1 cellular context compared by ENCODE assay signal in the genomic region with DNA sequence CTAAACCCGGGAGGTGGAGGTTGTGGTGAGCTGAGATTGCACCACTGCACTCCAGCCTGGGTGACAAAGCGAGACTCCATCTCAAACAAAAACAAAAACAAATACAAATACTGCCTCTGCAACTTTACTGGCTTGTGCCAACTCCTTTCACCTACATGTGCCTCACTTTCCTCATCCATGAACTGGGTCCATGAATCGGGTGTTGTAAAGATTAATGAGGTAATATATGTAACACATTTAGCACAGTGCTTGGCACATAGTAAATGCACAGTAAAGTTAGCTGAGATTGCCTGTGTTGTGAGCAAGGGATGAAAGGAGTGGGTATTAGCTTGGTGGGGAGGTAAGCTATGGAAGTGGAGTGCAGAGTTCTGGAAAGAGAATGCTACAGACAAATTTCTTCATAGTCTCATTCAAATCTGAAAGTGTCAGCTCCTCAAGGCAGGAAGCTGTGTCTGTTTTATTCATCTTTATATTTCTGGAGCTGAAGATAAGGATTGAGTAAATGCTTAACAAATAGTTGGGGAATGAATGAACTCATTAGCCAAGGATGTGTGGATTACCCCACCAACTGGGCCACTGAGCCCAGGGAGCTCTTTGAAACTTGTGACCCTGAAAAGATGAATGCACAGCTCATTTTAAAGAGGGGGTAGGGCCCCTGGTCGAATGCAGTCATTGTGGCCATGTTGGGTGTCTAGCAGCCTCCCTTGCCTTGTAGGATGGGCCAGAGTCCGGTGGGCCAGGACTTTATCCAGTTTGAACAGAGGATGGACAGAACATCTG.
TF ChIP-seq lines count a peak whose summit lies in the region.

No MANE protein-coding gene starts in this region.

TF ChIP-seq in K562, 482 proteins besides CTCF, POLR2A, EP300 and RAD21:
- TF ChIP-seq ZNF699 (CRISPR knock-in tag; IDR thresholded peaks at IDR 0.05; ENCODE audit: insufficient replicate concordance) (no peak), ZNF24 (IDR thresholded peaks at IDR 0.05) (0 out of 2 replicates have a peak, but pooled peaks have one; percentile 10), DDX20 (tag; IDR thresholded peaks at IDR 0.05; ENCODE audit: low read depth) (no peak), CBFA2T3 (IDR thresholded peaks at IDR 0.05) (peak; percentile 60; the same call in 1 of the 2 replicates), ZNF41 (CRISPR knock-in tag; conservative IDR thresholded peaks at IDR 0.05) (no peak), TAF15 (IDR thresholded peaks at IDR 0.05; ENCODE audit: low read depth, low read length) (no peak), TSHZ1 (CRISPR knock-in tag; IDR thresholded peaks at IDR 0.05) (no peak), FOXJ2 (tag; IDR thresholded peaks at IDR 0.05) (no peak), ZNF12 (CRISPR knock-in tag; IDR thresholded peaks at IDR 0.05) (no peak), HLTF (IDR thresholded peaks at IDR 0.05) (no peak), SAFB (IDR thresholded peaks at IDR 0.05; ENCODE audit: borderline replicate concordance, low read depth, low read length) (no peak), BCOR (IDR thresholded peaks at IDR 0.05) (peak; percentile 82), ZNF124 (CRISPR knock-in tag; IDR thresholded peaks at IDR 0.05) (no peak), MECOM (CRISPR knock-in tag; IDR thresholded peaks at IDR 0.05) (no peak), RBM25 (IDR thresholded peaks at IDR 0.05; ENCODE audit: low read depth, low read length, severe bottlenecking) (peak; percentile 79), CAMTA2 (CRISPR knock-in tag; conservative IDR thresholded peaks at IDR 0.05) (no peak), SMARCA5 (IDR thresholded peaks at IDR 0.05) (0 out of 2 replicates have a peak, but pooled peaks have one; percentile 34), RFX1 (IDR thresholded peaks at IDR 0.05) (no peak), EP400 (IDR thresholded peaks at IDR 0.05) (no peak), WHSC1 (IDR thresholded peaks at IDR 0.05; ENCODE audit: low read length) (no peak), NFIC (IDR thresholded peaks at IDR 0.05) (no peak), ZNF668 (CRISPR knock-in tag; IDR thresholded peaks at IDR 0.05) (no peak), ZKSCAN3 (CRISPR knock-in tag; IDR thresholded peaks at IDR 0.05) (no peak), GTF2B (IDR thresholded peaks at IDR 0.05; ENCODE audit: extremely low read depth, insufficient read length) (no peak), HDAC8 (tag; IDR thresholded peaks at IDR 0.05) (no peak), ETV1 (tag; conservative IDR thresholded peaks at IDR 0.05; ENCODE audit: low read depth) (0 out of 2 replicates have a peak, but pooled peaks have one; percentile 12), EZH2 (IDR thresholded peaks at IDR 0.05; ENCODE audit: borderline replicate concordance, low read depth, low read length) (no peak), ZNF76 (CRISPR knock-in tag; IDR thresholded peaks at IDR 0.05; ENCODE audit: borderline replicate concordance) (no peak), E2F1 (CRISPR knock-in tag; IDR thresholded peaks at IDR 0.05) (no peak), SMARCE1 (IDR thresholded peaks at IDR 0.05) (no peak), FOXJ3 (CRISPR knock-in tag; IDR thresholded peaks at IDR 0.05) (no peak), MAFF (IDR thresholded peaks at IDR 0.05; ENCODE audit: low read length) (no peak), KDM1A (IDR thresholded peaks at IDR 0.05) (peak; percentile 55 to 69; a peak in 3 of 4 replicates)
- TF ChIP-seq, protein P1, sequence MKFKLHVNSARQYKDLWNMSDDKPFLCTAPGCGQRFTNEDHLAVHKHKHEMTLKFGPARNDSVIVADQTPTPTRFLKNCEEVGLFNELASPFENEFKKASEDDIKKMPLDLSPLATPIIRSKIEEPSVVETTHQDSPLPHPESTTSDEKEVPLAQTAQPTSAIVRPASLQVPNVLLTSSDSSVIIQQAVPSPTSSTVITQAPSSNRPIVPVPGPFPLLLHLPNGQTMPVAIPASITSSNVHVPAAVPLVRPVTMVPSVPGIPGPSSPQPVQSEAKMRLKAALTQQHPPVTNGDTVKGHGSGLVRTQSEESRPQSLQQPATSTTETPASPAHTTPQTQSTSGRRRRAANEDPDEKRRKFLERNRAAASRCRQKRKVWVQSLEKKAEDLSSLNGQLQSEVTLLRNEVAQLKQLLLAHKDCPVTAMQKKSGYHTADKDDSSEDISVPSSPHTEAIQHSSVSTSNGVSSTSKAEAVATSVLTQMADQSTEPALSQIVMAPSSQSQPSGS (CRISPR knock-in tag; IDR thresholded peaks at IDR 0.05), result no peak
- TF ChIP-seq, protein P2, sequence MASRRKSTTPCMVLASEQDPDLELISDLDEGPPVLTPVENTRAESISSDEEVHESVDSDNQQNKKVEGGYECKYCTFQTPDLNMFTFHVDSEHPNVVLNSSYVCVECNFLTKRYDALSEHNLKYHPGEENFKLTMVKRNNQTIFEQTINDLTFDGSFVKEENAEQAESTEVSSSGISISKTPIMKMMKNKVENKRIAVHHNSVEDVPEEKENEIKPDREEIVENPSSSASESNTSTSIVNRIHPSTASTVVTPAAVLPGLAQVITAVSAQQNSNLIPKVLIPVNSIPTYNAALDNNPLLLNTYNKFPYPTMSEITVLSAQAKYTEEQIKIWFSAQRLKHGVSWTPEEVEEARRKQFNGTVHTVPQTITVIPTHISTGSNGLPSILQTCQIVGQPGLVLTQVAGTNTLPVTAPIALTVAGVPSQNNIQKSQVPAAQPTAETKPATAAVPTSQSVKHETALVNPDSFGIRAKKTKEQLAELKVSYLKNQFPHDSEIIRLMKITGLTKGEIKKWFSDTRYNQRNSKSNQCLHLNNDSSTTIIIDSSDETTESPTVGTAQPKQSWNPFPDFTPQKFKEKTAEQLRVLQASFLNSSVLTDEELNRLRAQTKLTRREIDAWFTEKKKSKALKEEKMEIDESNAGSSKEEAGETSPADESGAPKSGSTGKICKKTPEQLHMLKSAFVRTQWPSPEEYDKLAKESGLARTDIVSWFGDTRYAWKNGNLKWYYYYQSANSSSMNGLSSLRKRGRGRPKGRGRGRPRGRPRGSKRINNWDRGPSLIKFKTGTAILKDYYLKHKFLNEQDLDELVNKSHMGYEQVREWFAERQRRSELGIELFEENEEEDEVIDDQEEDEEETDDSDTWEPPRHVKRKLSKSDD (conservative IDR thresholded peaks at IDR 0.05; ENCODE audit: low read length), result no peak
